17 cellular contexts compared by ENCODE assay signal in the genomic region with DNA sequence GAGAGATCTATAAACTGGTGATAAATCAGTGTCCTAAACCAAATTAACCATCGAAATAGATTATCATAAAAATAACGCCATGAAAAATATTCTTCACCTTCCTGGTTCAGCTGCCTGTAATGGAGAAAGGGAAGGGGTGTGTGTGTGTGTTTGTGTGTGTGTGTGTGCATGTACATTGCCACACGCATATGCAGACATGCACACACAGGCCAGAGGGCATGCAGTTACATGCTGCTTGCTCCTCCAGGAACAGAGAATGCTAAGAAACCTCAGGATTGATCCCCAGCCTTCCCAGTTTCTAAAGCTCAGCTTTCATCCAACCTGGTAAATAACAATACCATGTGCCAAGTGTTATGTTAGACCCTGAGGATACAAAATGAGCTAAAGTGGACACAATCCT.
"Had no signal": no experiment of that assay in that cellular context is flagged by ENCODE, and none has a peak within 500 bp of the region (broad histone marks: within the 10 kb centered on the region; RNA-seq: fewer than 3 reads in every experiment).

No MANE protein-coding gene starts in this region.

- H3K4me3 Mint-ChIP-seq: type B pancreatic cell had no signal

- H3K27ac Mint-ChIP-seq: type B pancreatic cell had no signal

- H3K4me1 ChIP-seq: left ventricle myocardium inferior, lower lobe of right lung, right atrium auricular region had no signal

- H3K9me3 Mint-ChIP-seq: type B pancreatic cell had no signal

- DNase-seq: colonic mucosa; dermis blood vessel endothelial cell; heart left ventricle; islet precursor cell; left ventricle myocardium inferior; lower lobe of right lung; mesenchymal stem cell; ovary; sigmoid colon; stimulated activated CD4-positive, alpha-beta T cell treated with anti-CD3 and anti-CD28 coated beads, Interleukin-12 subunit alpha, Interleukin-12 subunit beta, amount 100 ng/mL, for 4 hours; stimulated activated naive CD4-positive, alpha-beta T cell; stomach; substantia nigra had no signal

- ATAC-seq: heart left ventricle, lower lobe of right lung had no signal

- H3K9me3 ChIP-seq: colonic mucosa, lower lobe of right lung, ovary, right atrium auricular region, sigmoid colon, stomach, thoracic aorta had no signal

- H3K27ac ChIP-seq: colonic mucosa, heart left ventricle, left ventricle myocardium inferior, lower lobe of right lung, ovary, right atrium auricular region, stomach, thoracic aorta had no signal

- H3K27me3 ChIP-seq: colonic mucosa, heart left ventricle, ovary, right atrium auricular region, sigmoid colon, stomach had no signal

- H3K4me3 ChIP-seq: colonic mucosa, heart left ventricle, left ventricle myocardium inferior, lower lobe of right lung, ovary, right atrium auricular region, sigmoid colon, skin epidermis, stomach, thoracic aorta had no signal

- H3K36me3 ChIP-seq: colonic mucosa, heart left ventricle, left ventricle myocardium inferior, lower lobe of right lung, ovary, right atrium auricular region, sigmoid colon, stomach, thoracic aorta had no signal

- H3K36me3 Mint-ChIP-seq: type B pancreatic cell had no signal
